ENCODE assay signal across 17 cellular contexts in the genomic region with DNA sequence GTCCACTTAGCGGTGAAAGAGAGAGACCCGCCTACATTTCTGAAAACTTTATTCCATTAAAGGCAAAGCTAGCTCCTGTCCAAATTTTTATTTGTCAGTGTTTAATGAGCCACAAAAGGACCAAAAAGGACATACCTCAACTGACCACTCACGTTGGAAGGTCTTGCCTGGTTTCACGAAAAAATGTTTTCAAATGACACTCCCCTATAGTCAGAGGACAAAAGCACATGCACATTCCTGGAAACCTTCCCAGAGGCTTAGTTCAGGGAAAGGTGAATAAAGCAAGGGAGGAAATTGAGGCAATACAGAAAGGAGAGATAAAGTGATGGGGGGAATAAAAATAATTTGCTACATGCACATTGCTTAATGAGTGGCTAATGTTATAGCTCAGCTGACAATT.
"Had no signal": no experiment of that assay in that cellular context is flagged by ENCODE, and none has a peak within 500 bp of the region (broad histone marks: within the 10 kb centered on the region; RNA-seq: fewer than 3 reads in every experiment).

No MANE protein-coding gene starts in this region.

- H3K27ac ChIP-seq: body of pancreas, spleen, tibial artery, uterus had no signal

- H3K27ac Mint-ChIP-seq: activated naive CD8-positive, alpha-beta T cell treated with anti-CD3 and anti-CD28 coated beads for 36 hours; activated T-helper 2 cell treated with anti-CD3 and anti-CD28 coated beads, Interferon-gamma antibody, Interleukin-2, Interleukin-4, amounts not matched to agents 10 μg/mL and 5 μg/mL and 100 μg/mL, durations not matched to agents 14 hours and 24 hours and 36 hours; natural killer cell; progenitor cell of endocrine pancreas had no signal

- H3K4me1 ChIP-seq: body of pancreas, tibial artery, uterus had no signal

- H3K4me3 Mint-ChIP-seq: activated naive CD8-positive, alpha-beta T cell treated with anti-CD3 and anti-CD28 coated beads for 36 hours; activated T-cell treated with anti-CD3 and anti-CD28 coated beads, Interleukin-2, amount 50 U/mL, for 4 hours; natural killer cell had no signal

- H3K9me3 ChIP-seq: body of pancreas, esophagus squamous epithelium, spleen, tibial artery, uterus had no signal

- FAIRE-seq: colon had no signal

- H3K27me3 Mint-ChIP-seq: activated naive CD8-positive, alpha-beta T cell treated with anti-CD3 and anti-CD28 coated beads for 36 hours; progenitor cell of endocrine pancreas had no signal

- H3K4me3 ChIP-seq: body of pancreas, esophagus squamous epithelium, spleen, tibial artery, uterus had no signal

- H3K27me3 ChIP-seq: body of pancreas, esophagus squamous epithelium, spleen, tibial artery, uterus had no signal

- DNase-seq: activated CD8-positive, alpha-beta memory T cell treated with anti-CD3 and anti-CD28 coated beads for 24 hours; activated CD8-positive, alpha-beta memory T cell treated with anti-CD3 and anti-CD28 coated beads, Interleukin-2, amount 50 U/mL, for 48 hours; activated naive CD4-positive, alpha-beta T cell treated with Interleukin-2 at 50 U/mL for 16 hours; activated naive CD8-positive, alpha-beta T cell treated with anti-CD3 and anti-CD28 coated beads for 36 hours; activated T-cell treated with anti-CD3 and anti-CD28 coated beads, Interleukin-2, amount 50 U/mL, for 4 hours; body of pancreas; esophagus squamous epithelium; natural killer cell; spleen; stimulated activated CD4-positive, alpha-beta T cell treated with anti-CD3 and anti-CD28 coated beads, Interleukin-4, amount 100 ng/mL, for 1 hour; stimulated activated naive CD4-positive, alpha-beta T cell treated with Interleukin-2 at 50 U/mL for 16 hours; T-helper 9 cell; tibial artery; uterus had no signal

- H3K9me3 Mint-ChIP-seq: activated naive CD8-positive, alpha-beta T cell treated with anti-CD3 and anti-CD28 coated beads for 36 hours; activated T-cell treated with anti-CD3 and anti-CD28 coated beads, Interleukin-2, amount 50 U/mL, for 4 hours; activated T-helper 2 cell treated with anti-CD3 and anti-CD28 coated beads, Interferon-gamma antibody, Interleukin-2, Interleukin-4, amounts not matched to agents 10 μg/mL and 5 μg/mL and 100 μg/mL, durations not matched to agents 14 hours and 24 hours and 36 hours; natural killer cell had no signal

- H3K36me3 ChIP-seq: uterus had no signal

- H3K36me3 Mint-ChIP-seq: natural killer cell had no signal
